ENCODE assay signal across 1 cellular context in the genomic region with DNA sequence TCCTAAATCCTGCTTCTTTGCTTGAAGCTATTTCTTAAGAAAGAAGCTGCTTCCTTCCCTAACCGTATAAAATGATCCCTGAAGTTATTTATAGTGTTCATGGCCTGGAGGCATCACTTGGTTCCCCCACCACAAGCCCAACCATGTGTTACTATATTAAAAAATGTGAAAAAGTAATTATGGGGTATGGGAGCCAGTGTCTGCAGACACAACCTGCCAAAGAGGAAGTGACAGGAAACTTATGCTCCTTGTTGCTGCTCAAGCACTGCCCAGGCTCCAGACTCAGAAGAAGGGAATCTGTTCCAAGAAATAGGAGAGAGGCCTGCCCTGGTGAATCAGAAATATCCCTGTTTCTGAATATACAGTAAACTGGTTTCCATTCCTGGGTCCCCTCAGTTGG.
TF ChIP-seq lines count a peak whose summit lies in the region.

No MANE protein-coding gene starts in this region.

TF ChIP-seq in WTC11, 78 proteins besides CTCF, POLR2A, EP300 and RAD21 (continued from another document):
- TF ChIP-seq, protein P1, sequence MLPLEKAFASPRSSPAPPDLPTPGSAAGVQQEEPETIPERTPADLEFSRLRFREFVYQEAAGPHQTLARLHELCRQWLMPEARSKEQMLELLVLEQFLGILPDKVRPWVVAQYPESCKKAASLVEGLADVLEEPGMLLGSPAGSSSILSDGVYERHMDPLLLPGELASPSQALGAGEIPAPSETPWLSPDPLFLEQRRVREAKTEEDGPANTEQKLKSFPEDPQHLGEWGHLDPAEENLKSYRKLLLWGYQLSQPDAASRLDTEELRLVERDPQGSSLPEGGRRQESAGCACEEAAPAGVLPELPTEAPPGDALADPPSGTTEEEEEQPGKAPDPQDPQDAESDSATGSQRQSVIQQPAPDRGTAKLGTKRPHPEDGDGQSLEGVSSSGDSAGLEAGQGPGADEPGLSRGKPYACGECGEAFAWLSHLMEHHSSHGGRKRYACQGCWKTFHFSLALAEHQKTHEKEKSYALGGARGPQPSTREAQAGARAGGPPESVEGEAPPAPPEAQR (CRISPR knock-in tag; IDR thresholded peaks at IDR 0.05), result no peak
TF ChIP-seq in WTC11: peak in this region for 0.
